Comparison of ENCODE assay signal across 25 cellular contexts in the genomic region with DNA sequence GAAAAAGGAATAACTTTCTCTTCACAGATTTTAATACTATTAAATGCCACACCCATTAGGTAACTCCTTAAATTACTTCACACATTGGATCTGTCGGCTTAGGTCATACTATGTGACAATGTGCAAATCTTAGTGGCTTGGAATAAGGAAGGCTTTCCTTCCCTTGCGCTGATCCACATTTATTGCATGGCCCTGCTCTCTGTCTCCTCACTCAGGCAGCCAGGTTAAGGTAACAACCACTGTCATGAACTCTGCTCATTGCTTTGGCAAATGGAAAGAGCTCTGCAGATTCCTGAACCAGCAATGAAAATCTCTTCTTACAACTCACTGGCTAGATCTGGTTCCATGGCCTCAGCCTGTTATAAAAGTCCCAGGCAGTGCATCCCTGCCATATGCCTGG.
"Had no signal": no experiment of that assay in that cellular context is flagged by ENCODE, and none has a peak within 500 bp of the region (broad histone marks: within the 10 kb centered on the region; RNA-seq: fewer than 3 reads in every experiment).

No MANE protein-coding gene starts in this region.

- H3K36me3 Mint-ChIP-seq: activated CD4-positive, alpha-beta memory T cell treated with anti-CD3 and anti-CD28 coated beads for 36 hours; activated naive CD8-positive, alpha-beta T cell had no signal

- H3K27ac Mint-ChIP-seq: activated B cell treated with CpG ODN at 0.5 μM for 24 hours; activated CD4-positive, alpha-beta memory T cell treated with anti-CD3 and anti-CD28 coated beads for 36 hours; activated CD4-positive, alpha-beta T cell treated with anti-CD3 and anti-CD28 coated beads, Interleukin-2, amount 10 ng/mL, durations not matched to agents 24 days and 14 days; activated naive CD4-positive, alpha-beta T cell treated with anti-CD3 and anti-CD28 coated beads for 36 hours; activated naive CD8-positive, alpha-beta T cell; activated T-helper 17 cell treated with anti-CD3 and anti-CD28 coated beads, Interleukin-2, amount 50 U/mL, for 72 hours; T-helper 17 cell had no signal

- ATAC-seq: activated T-cell treated with anti-CD3 and anti-CD28 coated beads, Interleukin-2, amount 50 U/mL, for 4 hours; activated T-helper 17 cell treated with anti-CD3 and anti-CD28 coated beads, Interleukin-2, amount 50 U/mL, for 72 hours; K562; T-helper 17 cell had no signal

- H3K4me1 Mint-ChIP-seq: activated B cell treated with CpG ODN at 0.5 μM for 24 hours; activated CD4-positive, alpha-beta T cell treated with anti-CD3 and anti-CD28 coated beads, Interleukin-2, amount 10 ng/mL, durations not matched to agents 24 days and 14 days; activated T-helper 17 cell treated with anti-CD3 and anti-CD28 coated beads, Interleukin-2, amount 50 U/mL, for 72 hours had no signal

- H3K36me3 ChIP-seq: brain microvascular endothelial cell, Peyer's patch had no signal

- DNase-seq: activated B cell treated with CpG ODN at 0.5 μM for 24 hours; activated CD4-positive, alpha-beta memory T cell treated with anti-CD3 and anti-CD28 coated beads for 36 hours; activated CD4-positive, alpha-beta T cell treated with anti-CD3 and anti-CD28 coated beads for 1 hour; activated CD4-positive, alpha-beta T cell treated with anti-CD3 and anti-CD28 coated beads, Interleukin-2, amount 10 ng/mL, durations not matched to agents 24 days and 14 days; activated CD8-positive, alpha-beta memory T cell treated with anti-CD3 and anti-CD28 coated beads for 24 hours; activated gamma-delta T cell; activated naive CD4-positive, alpha-beta T cell treated with anti-CD3 and anti-CD28 coated beads for 36 hours; activated T-cell treated with anti-CD3 and anti-CD28 coated beads, Interleukin-2, amount 50 U/mL, for 4 hours; amygdala; brain microvascular endothelial cell; Karpas-422; NCI-H1930; NCI-H2171 treated with DMSO at 0.1 percent for 48 hours; NCI-H226; NCI-H510A; NCI-H526 treated with DMSO at 0.1 percent for 48 hours; OCI-M1; Peyer's patch; SHP77 treated with DMSO at 0.1 percent for 48 hours; T-helper 17 cell; T-helper 9 cell had no signal

- H3K9me3 ChIP-seq: Peyer's patch had no signal

- H3K27ac ChIP-seq: brain microvascular endothelial cell, Peyer's patch, RWPE1 had no signal

- H3K9me3 Mint-ChIP-seq: activated B cell treated with CpG ODN at 0.5 μM for 24 hours; activated CD4-positive, alpha-beta memory T cell treated with anti-CD3 and anti-CD28 coated beads for 36 hours; activated CD4-positive, alpha-beta T cell treated with anti-CD3 and anti-CD28 coated beads, Interleukin-2, amount 10 ng/mL, durations not matched to agents 24 days and 14 days; activated naive CD4-positive, alpha-beta T cell treated with anti-CD3 and anti-CD28 coated beads for 36 hours; activated T-cell treated with anti-CD3 and anti-CD28 coated beads, Interleukin-2, amount 50 U/mL, for 4 hours; activated T-helper 17 cell treated with anti-CD3 and anti-CD28 coated beads, Interleukin-2, amount 50 U/mL, for 72 hours had no signal

- H3K4me3 ChIP-seq: K562, Peyer's patch had no signal

- H3K4me1 ChIP-seq: Peyer's patch had no signal

- H3K4me3 Mint-ChIP-seq: activated B cell treated with CpG ODN at 0.5 μM for 24 hours; activated CD4-positive, alpha-beta memory T cell treated with anti-CD3 and anti-CD28 coated beads for 36 hours; activated CD4-positive, alpha-beta T cell treated with anti-CD3 and anti-CD28 coated beads, Interleukin-2, amount 10 ng/mL, durations not matched to agents 24 days and 14 days; activated naive CD4-positive, alpha-beta T cell treated with anti-CD3 and anti-CD28 coated beads for 36 hours; activated naive CD8-positive, alpha-beta T cell; activated T-cell treated with anti-CD3 and anti-CD28 coated beads, Interleukin-2, amount 50 U/mL, for 4 hours; activated T-helper 17 cell treated with anti-CD3 and anti-CD28 coated beads, Interleukin-2, amount 50 U/mL, for 72 hours; T-helper 17 cell had no signal

- H3K27me3 ChIP-seq: brain microvascular endothelial cell, Peyer's patch had no signal
